In genomic region chr4:168817418-168817817, GRCh38 we compare ENCODE assay signal across 1 cellular context.
TF ChIP-seq lines count a peak whose summit lies in the region.

No MANE protein-coding gene starts in this region.

TF ChIP-seq in SK-N-SH treated with all-trans-retinoic acid at 6 μM for 48 hours, 23 proteins besides CTCF, POLR2A, EP300 and RAD21 (continued from another document):
- TF ChIP-seq, protein P1, sequence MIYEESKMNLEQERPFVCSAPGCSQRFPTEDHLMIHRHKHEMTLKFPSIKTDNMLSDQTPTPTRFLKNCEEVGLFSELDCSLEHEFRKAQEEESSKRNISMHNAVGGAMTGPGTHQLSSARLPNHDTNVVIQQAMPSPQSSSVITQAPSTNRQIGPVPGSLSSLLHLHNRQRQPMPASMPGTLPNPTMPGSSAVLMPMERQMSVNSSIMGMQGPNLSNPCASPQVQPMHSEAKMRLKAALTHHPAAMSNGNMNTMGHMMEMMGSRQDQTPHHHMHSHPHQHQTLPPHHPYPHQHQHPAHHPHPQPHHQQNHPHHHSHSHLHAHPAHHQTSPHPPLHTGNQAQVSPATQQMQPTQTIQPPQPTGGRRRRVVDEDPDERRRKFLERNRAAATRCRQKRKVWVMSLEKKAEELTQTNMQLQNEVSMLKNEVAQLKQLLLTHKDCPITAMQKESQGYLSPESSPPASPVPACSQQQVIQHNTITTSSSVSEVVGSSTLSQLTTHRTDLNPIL (CRISPR knock-in tag; IDR thresholded peaks at IDR 0.05; ENCODE audit: low read depth), result no peak
- no peak for TF ChIP-seq ZNF70 (CRISPR knock-in tag; IDR thresholded peaks at IDR 0.05)
- TF ChIP-seq, protein P2, sequence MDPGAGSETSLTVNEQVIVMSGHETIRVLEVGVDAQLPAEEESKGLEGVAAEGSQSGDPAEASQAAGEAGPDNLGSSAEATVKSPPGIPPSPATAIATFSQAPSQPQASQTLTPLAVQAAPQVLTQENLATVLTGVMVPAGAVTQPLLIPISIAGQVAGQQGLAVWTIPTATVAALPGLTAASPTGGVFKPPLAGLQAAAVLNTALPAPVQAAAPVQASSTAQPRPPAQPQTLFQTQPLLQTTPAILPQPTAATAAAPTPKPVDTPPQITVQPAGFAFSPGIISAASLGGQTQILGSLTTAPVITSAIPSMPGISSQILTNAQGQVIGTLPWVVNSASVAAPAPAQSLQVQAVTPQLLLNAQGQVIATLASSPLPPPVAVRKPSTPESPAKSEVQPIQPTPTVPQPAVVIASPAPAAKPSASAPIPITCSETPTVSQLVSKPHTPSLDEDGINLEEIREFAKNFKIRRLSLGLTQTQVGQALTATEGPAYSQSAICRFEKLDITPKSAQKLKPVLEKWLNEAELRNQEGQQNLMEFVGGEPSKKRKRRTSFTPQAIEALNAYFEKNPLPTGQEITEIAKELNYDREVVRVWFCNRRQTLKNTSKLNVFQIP (CRISPR knock-in tag; IDR thresholded peaks at IDR 0.05; ENCODE audit: borderline replicate concordance, low read depth), result no peak
- no peak for TF ChIP-seq ZNF8 (CRISPR knock-in tag; IDR thresholded peaks at IDR 0.05)
- TF ChIP-seq ZNF565 (CRISPR knock-in tag; conservative IDR thresholded peaks at IDR 0.05; ENCODE audit: low read depth), result no peak
